ENCODE assay signal across 6 cellular contexts in genomic region chr4:99099814-99100213, GRCh38. TPM values are rescaled to one million over a fixed set of nuclear protein-coding genes. Genes with fewer than 3 reads are reported as not detected.
"Had no signal": no experiment of that assay in that cellular context is flagged by ENCODE, and none has a peak within 500 bp of the region (broad histone marks: within the 10 kb centered on the region; RNA-seq: fewer than 3 reads in every experiment).

No MANE protein-coding gene starts in this region.

RNA-seq across cellular contexts. Expression of gene ADH4, which starts 44.3 kb away (rescaled TPM):
- total RNA-seq: HT1080, IMR-90, M059J, Right ventricle myocardium inferior, RPMI7951, SJCRH30 had no signal
